In genomic region chr19:30156646-30157045, GRCh38 we compare ENCODE assay signal across 20 cellular contexts.
A peak's percentile ranks its signal among the peaks of the same experiment; 100 is the strongest.
DNase-seq lines count a peak whose midpoint lies in the region; ATAC-seq, FAIRE-seq and TF ChIP-seq lines count a peak whose summit lies in the region.
"Had no signal": no experiment of that assay in that cellular context is flagged by ENCODE, and none has a peak within 500 bp of the region (broad histone marks: within the 10 kb centered on the region; RNA-seq: fewer than 3 reads in every experiment).

No MANE protein-coding gene starts in this region.

- H3K14ac ChIP-seq in H1 (ENCODE audit: insufficient read length): no peak overlapping the region

- no peak overlapping the region for H3K4ac ChIP-seq in H1 (replicated peaks; ENCODE audit: insufficient read length, low read depth, low read length)

- no peak overlapping the region for H2BK12ac ChIP-seq in H1 (ENCODE audit: low read depth, low read length)

- H3K4me1 ChIP-seq in H1 (replicated peaks in 1 of 4; ENCODE audit: control insufficient read depth in 3 of 4, insufficient read depth in 4 of 4, low read length in 3 of 4): no peaks in the 10 kb centered on the region; a peak in 1 of 7 replicates
- H3K4me1 ChIP-seq: A549, Caco-2 had no signal

- FAIRE-seq in H1 (lab: Jason Lieb, UNC): no peak
- FAIRE-seq: A549, D721Med, G401.6, GM12891, GM19239 had no signal

- in situ Hi-C loops in brain microvascular endothelial cell (cut with HindIII; ENCODE audit: low pct_ligation_motif_present, low sequenced_read_pairs): no loop called here

- H3K23ac ChIP-seq in H1 (ENCODE audit: insufficient read length): no peak overlapping the region

- H2BK5ac ChIP-seq in H1 (ENCODE audit: low read depth, low read length): no peak overlapping the region

- POLR2A ChIA-PET in H1 (lab: Charles Lee; ENCODE audit: partially characterized antibody): no interaction called here

- H3K27me3 ChIP-seq in H1 (replicated peaks in 1 of 4; ENCODE audit: control insufficient read depth in 3 of 4, extremely low read depth in 1 of 4, insufficient read depth in 3 of 4, low read length in 3 of 4) (no peaks in the 10 kb centered on the region), brain microvascular endothelial cell (replicated peaks) (no peaks in the 10 kb centered on the region)
- H3K27me3 ChIP-seq: BLaER1 treated with 17β-estradiol and CSF1 and Interleukin-3, amounts not matched to agents 10 nM and 100 nM had no signal

- H3K23me2 ChIP-seq in H1 (ENCODE audit: low read depth, low read length): 0 out of 2 replicates have a peak, but pooled peaks cover 2% of the 10 kb centered on the region

- no peak overlapping the region for H4K91ac ChIP-seq in H1 (replicated peaks; ENCODE audit: insufficient read length, low read length)

- no peak overlapping the region for H2BK20ac ChIP-seq in H1 (ENCODE audit: low read length)

- H4K5ac ChIP-seq in H1 (ENCODE audit: insufficient read length, low read depth, low read length): no peak overlapping the region

- 0 out of 2 replicates have a peak overlapping the region, but pooled peaks have one; percentile 35 for H4K8ac ChIP-seq in H1 (ENCODE audit: extremely low read depth, insufficient read depth, low read length)

- H3K79me1 ChIP-seq in H1 (ENCODE audit: low read depth, low read length): no peaks in the 10 kb centered on the region

- H3K36me3 ChIP-seq in H1 (ENCODE audit: control insufficient read depth in 2 of 4, insufficient read depth in 4 of 4, low read length in 3 of 4) (no peaks in the 10 kb centered on the region), brain microvascular endothelial cell (replicated peaks) (no peaks in the 10 kb centered on the region)
- H3K36me3 ChIP-seq: BLaER1 treated with 17β-estradiol and CSF1 and Interleukin-3, amounts not matched to agents 10 nM and 100 nM had no signal

- H3K4me2 ChIP-seq in H1 (ENCODE audit: insufficient read depth in 1 of 2, low read depth in 2 of 2, low read length in 2 of 2): no peak overlapping the region
- H3K4me2 ChIP-seq: A549; BLaER1 treated with 17β-estradiol and CSF1 and Interleukin-3, amounts not matched to agents 10 nM and 100 nM had no signal

- TF ChIP-seq CTCF in H1 (IDR thresholded peaks at IDR 0.05; ENCODE audit: control extremely low read depth in 1 of 3, insufficient read depth in 1 of 3, low read depth in 1 of 3, low read length in 3 of 3) (no peak), brain microvascular endothelial cell (IDR thresholded peaks at IDR 0.05; ENCODE audit: low read depth, low read length, missing control alignments) (no peak)

- ATAC-seq in left cardiac atrium: no peak
- ATAC-seq: A549; CD8-positive, alpha-beta T cell had no signal

- H3K4me3 ChIP-seq in H1 (ENCODE audit: extremely low read depth in 1 of 4, insufficient read depth in 2 of 4, low read depth in 3 of 4, low read length in 4 of 4) (no peak overlapping the region), brain microvascular endothelial cell (ENCODE audit: low read depth, low read length) (no peak overlapping the region)
- H3K4me3 ChIP-seq: A549; BLaER1 treated with 17β-estradiol and CSF1 and Interleukin-3, amounts not matched to agents 10 nM and 100 nM had no signal

- intact Hi-C loops in cardiac septum (cut with DNase I) (no loop called here), left cardiac atrium (cut with DNase I) (no loop called here)

- no peak overlapping the region for H3K27ac ChIP-seq in H1 (ENCODE audit: low read depth, low read length)
- H3K27ac ChIP-seq in brain microvascular endothelial cell: no peak overlapping the region
- H3K27ac ChIP-seq: 22Rv1; A549; BLaER1 treated with 17β-estradiol and CSF1 and Interleukin-3, amounts not matched to agents 10 nM and 100 nM; C4-2B had no signal

- WGBS in H1 (ENCODE audit: extremely low coverage in 1 of 2, insufficient coverage in 1 of 2, insufficient read length in 1 of 2, insufficient replicate concordance in 2 of 2, low coverage in 1 of 2, low lambda C conversion rate in 2 of 2, missing lambda C conversion rate in 1 of 2), 2 experiments: 95% methylated on average over 8 of the region's 8 CpGs; no CpG with 5 or more reads in 1 of the 2 experiments

- no peak overlapping the region for H3K56ac ChIP-seq in H1 (replicated peaks; ENCODE audit: insufficient read length, low read depth, low read length)

- H2AK5ac ChIP-seq in H1 (ENCODE audit: low read depth, low read length): no peak overlapping the region

- H2BK15ac ChIP-seq in H1 (ENCODE audit: low read length): no peak overlapping the region

- H3K9me3 ChIP-seq in H1 (ENCODE audit: insufficient read depth in 2 of 2, low read depth in 1 of 2, low read length in 1 of 2): no peaks in the 10 kb centered on the region
- H3K9me3 ChIP-seq: A549; BLaER1 treated with 17β-estradiol and CSF1 and Interleukin-3, amounts not matched to agents 10 nM and 100 nM; Caco-2 had no signal

- no peak overlapping the region for H3K18ac ChIP-seq in H1 (ENCODE audit: extremely low read depth, low read length)

- H4K20me1 ChIP-seq in H1 (replicated peaks in 1 of 2; ENCODE audit: control insufficient read depth in 1 of 2, insufficient read depth in 2 of 2, low read length in 2 of 2): no peaks in the 10 kb centered on the region

- H3K9ac ChIP-seq in H1 (replicated peaks in 1 of 4; ENCODE audit: extremely low read depth in 1 of 4, low read depth in 3 of 4, low read length in 3 of 4): no peak overlapping the region
- H3K9ac ChIP-seq: BLaER1 treated with 17β-estradiol and CSF1 and Interleukin-3, amounts not matched to agents 10 nM and 100 nM had no signal

- no peak for TF ChIP-seq POLR2A in H1 (IDR thresholded peaks at IDR 0.05; ENCODE audit: control extremely low read depth in 1 of 2, low read depth in 2 of 2, low read length in 2 of 2)

- TF ChIP-seq RAD21 in H1 (IDR thresholded peaks at IDR 0.05 in 1 of 2, conservative IDR thresholded peaks at IDR 0.05 in 1 of 2; ENCODE audit: low read depth in 2 of 2, low read length in 2 of 2): no peak

- H2AFZ ChIP-seq in H1 (ENCODE audit: low read length): no peak overlapping the region

- no peak for TF ChIP-seq EP300 in H1 (IDR thresholded peaks at IDR 0.05; ENCODE audit: borderline replicate concordance in 1 of 2, low read depth in 2 of 2, low read length in 2 of 2)

- CTCF ChIA-PET in H1 (lab: Charles Lee; ENCODE audit: partially characterized antibody): interaction anchor here (1.1 kb wide), 1 partner anchor 24 kb away, joined by 4 read pairs; no protein-coding TSS in a partner anchor

- DNase-seq in cardiac septum (ENCODE audit: low spot score) (peak; percentile 43), left cardiac atrium (no peak), H1 (ENCODE audit: low read depth in 1 of 2, low spot score in 2 of 2) (no peak), brain microvascular endothelial cell (no peak), HCEC 1CT (no peak)
- DNase-seq: AML-193; Caco-2; Calu3; CD4-positive, alpha-beta T cell; CD8-positive, alpha-beta T cell; DMS79 treated with DMSO at 0.1 percent for 48 hours; GF-D8 had no signal

- H3K79me2 ChIP-seq in H1 (ENCODE audit: control insufficient read depth in 1 of 2, insufficient read depth in 2 of 2, low read length in 2 of 2): no peaks in the 10 kb centered on the region

- H2BK120ac ChIP-seq in H1 (replicated peaks; ENCODE audit: low read depth, low read length): no peak overlapping the region

TF ChIP-seq in H1, 55 proteins besides CTCF, POLR2A, EP300 and RAD21 (continues in another document):
- TF ChIP-seq TEAD4 (IDR thresholded peaks at IDR 0.05; ENCODE audit: low read depth, low read length) (no peak), TAF7 (optimal IDR thresholded peaks at IDR 0.05; ENCODE audit: borderline replicate concordance, low read depth, low read length) (no peak), SP2 (IDR thresholded peaks at IDR 0.05; ENCODE audit: low read length) (no peak), SIN3A (conservative IDR thresholded peaks at IDR 0.05 in 1 of 2, IDR thresholded peaks at IDR 0.05 in 1 of 2; ENCODE audit: low read depth in 1 of 2, low read length in 2 of 2) (no peak), MAFK (IDR thresholded peaks at IDR 0.05; ENCODE audit: low read depth, low read length) (no peak)
